Comparison of ENCODE assay signal across 1 cellular context in genomic region chr19:36489139-36489919, GRCh38.
TF ChIP-seq lines count a peak whose summit lies in the region.

TSS of gene ZNF566 (minus strand) at chr19:36489561. CDS start at chr19:36476557, 13,004 bp downstream.

TF ChIP-seq in A549, 52 proteins besides CTCF, POLR2A, EP300 and RAD21 (continued from another document):
- no peak for TF ChIP-seq NFE2L2 (conservative IDR thresholded peaks at IDR 0.05; ENCODE audit: low read length)
- TF ChIP-seq HOXB5 (CRISPR knock-in tag; IDR thresholded peaks at IDR 0.05), result 0 out of 2 replicates have a peak, but pooled peaks have one; percentile 64
- no peak for TF ChIP-seq POLR2AphosphoS2 (conservative IDR thresholded peaks at IDR 0.05; ENCODE audit: low read length)
- TF ChIP-seq, protein P1, sequence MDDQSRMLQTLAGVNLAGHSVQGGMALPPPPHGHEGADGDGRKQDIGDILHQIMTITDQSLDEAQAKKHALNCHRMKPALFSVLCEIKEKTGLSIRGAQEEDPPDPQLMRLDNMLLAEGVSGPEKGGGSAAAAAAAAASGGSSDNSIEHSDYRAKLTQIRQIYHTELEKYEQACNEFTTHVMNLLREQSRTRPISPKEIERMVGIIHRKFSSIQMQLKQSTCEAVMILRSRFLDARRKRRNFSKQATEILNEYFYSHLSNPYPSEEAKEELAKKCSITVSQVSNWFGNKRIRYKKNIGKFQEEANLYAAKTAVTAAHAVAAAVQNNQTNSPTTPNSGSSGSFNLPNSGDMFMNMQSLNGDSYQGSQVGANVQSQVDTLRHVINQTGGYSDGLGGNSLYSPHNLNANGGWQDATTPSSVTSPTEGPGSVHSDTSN (IDR thresholded peaks at IDR 0.05), result no peak
- no peak for TF ChIP-seq HOXA7 (CRISPR knock-in tag; IDR thresholded peaks at IDR 0.05)
- TF ChIP-seq FOSL2 (IDR thresholded peaks at IDR 0.05), result no peak
- 0 out of 2 replicates have a peak, but pooled peaks have one; percentile 13 for TF ChIP-seq FOSL2 (CRISPR knock-in tag; IDR thresholded peaks at IDR 0.05)
- TF ChIP-seq HEYL (CRISPR knock-in tag; IDR thresholded peaks at IDR 0.05), result no peak
- TF ChIP-seq, protein P2, sequence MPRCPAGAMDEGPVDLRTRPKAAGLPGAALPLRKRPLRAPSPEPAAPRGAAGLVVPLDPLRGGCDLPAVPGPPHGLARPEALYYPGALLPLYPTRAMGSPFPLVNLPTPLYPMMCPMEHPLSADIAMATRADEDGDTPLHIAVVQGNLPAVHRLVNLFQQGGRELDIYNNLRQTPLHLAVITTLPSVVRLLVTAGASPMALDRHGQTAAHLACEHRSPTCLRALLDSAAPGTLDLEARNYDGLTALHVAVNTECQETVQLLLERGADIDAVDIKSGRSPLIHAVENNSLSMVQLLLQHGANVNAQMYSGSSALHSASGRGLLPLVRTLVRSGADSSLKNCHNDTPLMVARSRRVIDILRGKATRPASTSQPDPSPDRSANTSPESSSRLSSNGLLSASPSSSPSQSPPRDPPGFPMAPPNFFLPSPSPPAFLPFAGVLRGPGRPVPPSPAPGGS (IDR thresholded peaks at IDR 0.05), result peak; percentile 79; the same call in 1 of the 3 replicates
- TF ChIP-seq SMC3 (IDR thresholded peaks at IDR 0.05), result no peak
- peak; percentile 92 for TF ChIP-seq E2F6 (IDR thresholded peaks at IDR 0.05; ENCODE audit: borderline replicate concordance, low read depth)
- TF ChIP-seq CHD2 (IDR thresholded peaks at IDR 0.05; ENCODE audit: low read length, partially characterized antibody), result peak; percentile 93
- 0 out of 2 replicates have a peak, but pooled peaks have one; percentile 48 for TF ChIP-seq FOXS1 (CRISPR knock-in tag; IDR thresholded peaks at IDR 0.05)
- no peak for TF ChIP-seq BHLHE40 (IDR thresholded peaks at IDR 0.05; ENCODE audit: low read depth, low read length)
- peak; percentile 87; the same call in 1 of the 2 replicates for TF ChIP-seq TFCP2L1 (CRISPR knock-in tag; IDR thresholded peaks at IDR 0.05)
- TF ChIP-seq HDAC2 (IDR thresholded peaks at IDR 0.05), result no peak
- TF ChIP-seq RARB (CRISPR knock-in tag; IDR thresholded peaks at IDR 0.05), result no peak
- TF ChIP-seq MYC (IDR thresholded peaks at IDR 0.05; ENCODE audit: borderline replicate concordance, low read length), result peak; percentile 83
- TF ChIP-seq ZSCAN20 (CRISPR knock-in tag; IDR thresholded peaks at IDR 0.05), result no peak
- TF ChIP-seq RCOR1 (IDR thresholded peaks at IDR 0.05; ENCODE audit: low read depth, low read length), result no peak
- TF ChIP-seq HMGXB4 (CRISPR knock-in tag; IDR thresholded peaks at IDR 0.05; ENCODE audit: borderline replicate concordance), result peak; percentile 35; the same call in 1 of the 2 replicates
- TF ChIP-seq RNF2 (IDR thresholded peaks at IDR 0.05; ENCODE audit: borderline replicate concordance, low read depth), result no peak
- peak; percentile 66; the same call in 1 of the 2 replicates for TF ChIP-seq EHF (CRISPR knock-in tag; IDR thresholded peaks at IDR 0.05)
- TF ChIP-seq, protein P3, sequence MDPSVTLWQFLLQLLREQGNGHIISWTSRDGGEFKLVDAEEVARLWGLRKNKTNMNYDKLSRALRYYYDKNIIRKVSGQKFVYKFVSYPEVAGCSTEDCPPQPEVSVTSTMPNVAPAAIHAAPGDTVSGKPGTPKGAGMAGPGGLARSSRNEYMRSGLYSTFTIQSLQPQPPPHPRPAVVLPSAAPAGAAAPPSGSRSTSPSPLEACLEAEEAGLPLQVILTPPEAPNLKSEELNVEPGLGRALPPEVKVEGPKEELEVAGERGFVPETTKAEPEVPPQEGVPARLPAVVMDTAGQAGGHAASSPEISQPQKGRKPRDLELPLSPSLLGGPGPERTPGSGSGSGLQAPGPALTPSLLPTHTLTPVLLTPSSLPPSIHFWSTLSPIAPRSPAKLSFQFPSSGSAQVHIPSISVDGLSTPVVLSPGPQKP (IDR thresholded peaks at IDR 0.05; ENCODE audit: low read depth, low read length), result no peak
- TF ChIP-seq RFX5 (IDR thresholded peaks at IDR 0.05), result 0 out of 2 replicates have a peak, but pooled peaks have one; percentile 14
